Comparison of ENCODE assay signal across 20 cellular contexts in the genomic region with DNA sequence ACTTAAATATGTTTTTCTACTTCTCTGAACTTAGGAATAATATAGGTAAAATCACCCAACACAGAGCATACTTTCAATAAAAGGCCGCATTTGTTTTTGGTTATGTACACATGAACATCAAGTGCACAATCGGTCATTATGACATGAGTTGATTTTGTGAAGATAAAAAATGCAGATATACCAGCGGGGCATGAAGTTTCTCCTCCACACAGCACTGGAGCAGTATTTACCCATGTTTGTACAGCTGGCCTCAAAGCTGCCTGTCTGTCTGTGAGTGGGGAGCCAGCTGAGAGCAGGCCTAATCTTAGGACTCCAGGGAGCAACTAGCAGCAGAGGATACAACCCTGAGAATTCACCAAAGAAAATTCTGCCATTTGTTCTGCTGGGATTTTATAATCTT.
DNase-seq lines count a peak whose midpoint lies in the region; ATAC-seq and TF ChIP-seq lines count a peak whose summit lies in the region.
"Had no signal": no experiment of that assay in that cellular context is flagged by ENCODE, and none has a peak within 500 bp of the region (broad histone marks: within the 10 kb centered on the region; RNA-seq: fewer than 3 reads in every experiment).

No MANE protein-coding gene starts in this region.

- no peaks in the 10 kb centered on the region for H3F3A ChIP-seq in GM23248 (ENCODE audit: insufficient read depth)

- H3K4me3 ChIP-seq in A673 (ENCODE audit: low read depth, low read length, poor library complexity, severe bottlenecking) (no peak overlapping the region), GM23248 (no peak overlapping the region)
- H3K4me3 ChIP-seq: esophagus squamous epithelium, heart right ventricle, Peyer's patch had no signal

- in situ Hi-C loops in GM23248 (cut with MboI) = no loop called here

- no peak overlapping the region for H2AFZ ChIP-seq in GM23248

- H3K4me1 ChIP-seq in A673 (ENCODE audit: insufficient read depth, low read length, poor library complexity, severe bottlenecking) (no peaks in the 10 kb centered on the region), GM23248 (ENCODE audit: insufficient read depth) (no peaks in the 10 kb centered on the region)
- H3K4me1 ChIP-seq: esophagus squamous epithelium, heart right ventricle, Peyer's patch had no signal

- H3K9ac ChIP-seq in GM23248 = no peak overlapping the region

- H3K79me2 ChIP-seq in GM23248 (ENCODE audit: insufficient read depth) = no peaks in the 10 kb centered on the region

- H3K9me3 ChIP-seq in A673 (ENCODE audit: low read depth, low read length, poor library complexity, severe bottlenecking) (no peaks in the 10 kb centered on the region), GM23248 (ENCODE audit: low read depth) (no peaks in the 10 kb centered on the region)
- H3K9me3 ChIP-seq: esophagus squamous epithelium, neutrophil, Peyer's patch had no signal

- no peaks in the 10 kb centered on the region for H3K27me3 ChIP-seq in A673 (replicated peaks; ENCODE audit: insufficient read depth, low read depth, low read length, poor library complexity)
- H3K27me3 ChIP-seq in GM23248 (replicated peaks; ENCODE audit: insufficient read depth) = 0 out of 2 replicates have a peak, but pooled peaks cover 7% of the 10 kb centered on the region
- H3K27me3 ChIP-seq: heart right ventricle, neutrophil, Peyer's patch had no signal

- no TSS peak for BruUV-seq in A673 (replicated peaks; lab: Mats Ljungman, UMichigan)

- POLR2A ChIA-PET in A673 (lab: Charles Lee; ENCODE audit: low non-redundant PET) = no interaction called here

- H3K9me2 ChIP-seq in GM23248 (ENCODE audit: insufficient read depth) = no peaks in the 10 kb centered on the region

- no peaks in the 10 kb centered on the region for H3K36me3 ChIP-seq in A673 (ENCODE audit: insufficient read depth, low read length, poor library complexity, severe bottlenecking)
- no peaks in the 10 kb centered on the region for H3K36me3 ChIP-seq in GM23248 (ENCODE audit: low read depth)
- H3K36me3 ChIP-seq: esophagus squamous epithelium, heart right ventricle, neutrophil, Peyer's patch had no signal

- no peak overlapping the region for H3K4me2 ChIP-seq in GM23248 (ENCODE audit: unreplicated experiment)

- ATAC-seq in GM21825 (IDR thresholded peaks at IDR 0.05; ENCODE audit: unreplicated experiment) (no peak), HG03025 (IDR thresholded peaks at IDR 0.05; ENCODE audit: low FRiP score, unreplicated experiment) (no peak)
- ATAC-seq: heart right ventricle had no signal

- no peaks in the 10 kb centered on the region for H4K20me1 ChIP-seq in GM23248 (ENCODE audit: insufficient read depth)

- CTCF ChIA-PET in A673 (lab: Charles Lee) = no interaction called here

- TF ChIP-seq CTCF in A673 (conservative IDR thresholded peaks at IDR 0.05; ENCODE audit: low read depth, low read length) = no peak

- intact Hi-C loops in A673 (cut with micrococcal nuclease; ENCODE audit: unreplicated experiment) = no loop called here

- H3K27ac ChIP-seq in A673 (ENCODE audit: low read depth, low read length, poor library complexity, severe bottlenecking) (no peak overlapping the region), GM23248 (no peak overlapping the region)
- H3K27ac ChIP-seq: esophagus squamous epithelium, heart right ventricle, neutrophil, Peyer's patch had no signal

- WGBS in GM23248 (ENCODE audit: low coverage in 1 of 2, low lambda C conversion rate in 2 of 2, missing lambda C conversion rate in 2 of 2), 2 experiments = 69 to 78% methylated on average over 3 of the region's 3 CpGs

- DNase-seq in A673 (ENCODE audit: low spot score) = peak; percentile 17
- peak; percentile 58 for DNase-seq in NCI-H1105 (lab: John Stamatoyannopoulos, UW)
- peak; percentile 82 for DNase-seq in NCI-H510A treated with DMSO at 0.1 percent for 48 hours (lab: John Stamatoyannopoulos, UW)
- DNase-seq in brain pericyte (ENCODE audit: low read depth, low spot score) = peak; percentile 79
- no peak for DNase-seq in foreskin melanocyte
- DNase-seq in GM23248 = no peak
- DNase-seq: activated CD4-positive, alpha-beta memory T cell treated with anti-CD3 and anti-CD28 coated beads for 36 hours; activated naive CD8-positive, alpha-beta T cell treated with anti-CD3 and anti-CD28 coated beads, Interleukin-2, amount 10 ng/mL, durations not matched to agents 7 days and 5 days; activated T-cell treated with anti-CD3 and anti-CD28 coated beads, Interleukin-2, amount 50 U/mL, for 48 hours; CD4-positive, alpha-beta memory T cell; esophagus squamous epithelium; heart right ventricle; mesendoderm; NCI-H2227 treated with DMSO at 0.1 percent for 48 hours; Peyer's patch; stimulated activated CD4-positive, alpha-beta T cell treated with anti-CD3 and anti-CD28 coated beads, Interleukin-4, amount 100 ng/mL, for 1 hour; SW 1271 had no signal

Comparison
In these comparisons a context has a peak if more than half of its experiments do, and no peak if none do; other contexts are left out.
1. DNase-seq: peak in A673 (single experiment), NCI-H1105 (single experiment), NCI-H510A treated with DMSO at 0.1 percent for 48 hours (single experiment) and brain pericyte (single experiment); none in foreskin melanocyte (single experiment) and GM23248 (single experiment).